In genomic region chr13:37074703-37075102, GRCh38 we compare ENCODE assay signal across 11 cellular contexts. TPM values are rescaled to one million over a fixed set of nuclear protein-coding genes. Genes with fewer than 3 reads are reported as not detected.
DNase-seq lines count a peak whose midpoint lies in the region; ATAC-seq and TF ChIP-seq lines count a peak whose summit lies in the region.
"Had no signal": no experiment of that assay in that cellular context is flagged by ENCODE, and none has a peak within 500 bp of the region (broad histone marks: within the 10 kb centered on the region; RNA-seq: fewer than 3 reads in every experiment).

No MANE protein-coding gene starts in this region.

- H3K4me3 ChIP-seq in osteoblast (ENCODE audit: insufficient read depth, low read length) (no peak overlapping the region), mucosa of descending colon (no peak overlapping the region)

- H3K27me3 Mint-ChIP-seq in effector memory CD8-positive, alpha-beta T cell, result peaks cover 5 to 6% of the 10 kb centered on the region in 2 donors

- ATAC-seq in effector memory CD8-positive, alpha-beta T cell (replicated peaks), result peak; percentile 33
- ATAC-seq in mucosa of descending colon, result no peak

- no peaks in the 10 kb centered on the region for H3K9me3 Mint-ChIP-seq in effector memory CD8-positive, alpha-beta T cell
- H3K9me3 Mint-ChIP-seq: activated B cell treated with CpG ODN at 0.5 μM for 24 hours had no signal

- no peak overlapping the region for H2AFZ ChIP-seq in osteoblast (ENCODE audit: low read length)

- no peak overlapping the region for H3K4me2 ChIP-seq in osteoblast (ENCODE audit: insufficient read depth, low read length)

- H4K20me1 ChIP-seq in osteoblast (ENCODE audit: insufficient read depth, low read length), result no peaks in the 10 kb centered on the region

- H3K4me1 Mint-ChIP-seq in effector memory CD8-positive, alpha-beta T cell (ENCODE audit: low read depth in 2 of 2), result no peaks in the 10 kb centered on the region

- TF ChIP-seq CTCF in osteoblast (IDR thresholded peaks at IDR 0.05; ENCODE audit: extremely low read depth, low read depth, low read length) (peak; percentile 52), mucosa of descending colon (IDR thresholded peaks at IDR 0.05) (no peak)

- no peaks in the 10 kb centered on the region for H3K79me2 ChIP-seq in osteoblast (ENCODE audit: insufficient read depth, low read length)

- H3K36me3 Mint-ChIP-seq in effector memory CD8-positive, alpha-beta T cell (ENCODE audit: insufficient read depth), result no peaks in the 10 kb centered on the region

- intact Hi-C loops in mucosa of descending colon (cut with DNase I, micrococcal nuclease), result loop anchor here (10.0 kb wide), 1 partner anchor 530 kb away; no protein-coding TSS in a partner anchor

- no peak overlapping the region for H3K27ac Mint-ChIP-seq in effector memory CD8-positive, alpha-beta T cell
- H3K27ac Mint-ChIP-seq: activated B cell treated with CpG ODN at 0.5 μM for 24 hours had no signal

- no peak overlapping the region for H3K4me3 Mint-ChIP-seq in effector memory CD8-positive, alpha-beta T cell
- H3K4me3 Mint-ChIP-seq: activated B cell treated with CpG ODN at 0.5 μM for 24 hours had no signal

- no peak overlapping the region for H3K27ac ChIP-seq in osteoblast (ENCODE audit: low read depth, low read length)

- H3K4me1 ChIP-seq in osteoblast (ENCODE audit: insufficient read depth, low read length) (peaks cover 4% of the 10 kb centered on the region), mucosa of descending colon (ENCODE audit: low read depth) (no peaks in the 10 kb centered on the region)

- H3K36me3 ChIP-seq in osteoblast (ENCODE audit: insufficient read depth, low read length), result no peaks in the 10 kb centered on the region
- H3K36me3 ChIP-seq in mucosa of descending colon (ENCODE audit: low read depth), result no peaks in the 10 kb centered on the region

- H3K27me3 ChIP-seq in osteoblast (ENCODE audit: insufficient read depth, low read length), result no peaks in the 10 kb centered on the region

- DNase-seq in NCI-H510A treated with DMSO at 0.1 percent for 48 hours (lab: John Stamatoyannopoulos, UW) (peak; percentile 14), NCI-H510A (lab: John Stamatoyannopoulos, UW) (no peak), NCI-H345 treated with DMSO at 0.1 percent for 48 hours (lab: John Stamatoyannopoulos, UW; ENCODE audit: unreplicated experiment) (peak; percentile 3), osteoblast (ENCODE audit: insufficient read length, low spot score, missing footprints) (no peak), NCI-H187 (lab: John Stamatoyannopoulos, UW) (no peak), GM19238 (ENCODE audit: insufficient read length, low spot score) (no peak), mucosa of descending colon (no peak)
- no peak for DNase-seq in effector memory CD8-positive, alpha-beta T cell
- DNase-seq: activated B cell treated with CpG ODN at 0.5 μM for 24 hours had no signal

- H3K9me3 ChIP-seq in osteoblast (ENCODE audit: low read depth, low read length) (no peaks in the 10 kb centered on the region), mucosa of descending colon (no peaks in the 10 kb centered on the region)

RNA-seq across cellular contexts. Expression of gene SUPT20H, which starts 15.2 kb away (rescaled TPM):
- total RNA-seq in osteoblast (53.6 and 60.1 TPM in 2 replicates), mucosa of descending colon (10 to 100 TPM; 47.7 to 56.9 (median 56.4) TPM)

RNA-seq across cellular contexts. Expression of gene CSNK1A1L, which starts 30.8 kb away (rescaled TPM):
- not detected in 2 replicates for total RNA-seq in osteoblast
- not detected for total RNA-seq in mucosa of descending colon
- total RNA-seq: activated B cell treated with CpG ODN at 0.5 μM for 24 hours, Daoy, skeletal muscle tissue had no signal

Comparison
In these comparisons a context has a peak if more than half of its experiments do, and no peak if none do; other contexts are left out.
1. DNase-seq: peak in NCI-H510A treated with DMSO at 0.1 percent for 48 hours (single experiment) and NCI-H345 treated with DMSO at 0.1 percent for 48 hours (single experiment); none in NCI-H510A (single experiment), effector memory CD8-positive, alpha-beta T cell (0 of 3), osteoblast (single experiment), NCI-H187 (0 of 2), GM19238 (single experiment) and mucosa of descending colon (0 of 3).